8 cellular contexts compared by ENCODE assay signal in the genomic region with DNA sequence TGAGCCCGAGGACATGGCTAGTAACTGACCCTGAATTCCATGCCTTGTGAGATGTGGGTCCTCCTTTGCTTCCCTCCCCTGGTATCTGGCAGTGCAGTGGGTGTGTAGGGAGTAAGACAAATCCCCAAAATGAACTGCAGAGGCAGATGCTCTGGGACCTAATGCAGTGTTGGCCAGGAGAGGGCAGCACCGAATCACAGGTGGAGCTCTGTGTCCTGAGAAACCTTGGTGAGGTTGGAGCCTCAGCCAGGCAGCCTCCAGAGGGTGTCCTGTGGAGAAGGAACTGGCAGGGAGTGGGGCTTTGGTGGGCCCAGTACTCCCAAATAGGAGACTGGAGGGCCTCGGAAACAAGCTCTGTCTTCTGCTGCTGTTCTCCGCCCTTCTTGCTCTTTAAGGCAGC.
DNase-seq lines count a peak whose midpoint lies in the region; ATAC-seq and TF ChIP-seq lines count a peak whose summit lies in the region.
"Not testable (repeated sequence)": the region's sequence is repeated elsewhere in the genome, so short reads cannot be mapped to it uniquely, and the experiment has no call there.

No MANE protein-coding gene starts in this region.

- DNase-seq in BE2C; OCI-LY7 (ENCODE audit: low spot score); left ventricle myocardium superior; sciatic nerve (ENCODE audit: low spot score): not testable (repeated sequence)

- H3K4me1 ChIP-seq in BE2C; OCI-LY7 (ENCODE audit: insufficient read depth, low read length, poor library complexity, severe bottlenecking): not testable (repeated sequence)

- H3K27me3 Mint-ChIP-seq in brain = not testable (repeated sequence)

- H3K27me3 ChIP-seq in BE2C = not testable (repeated sequence)

- H4K20me1 ChIP-seq in OCI-LY7 (ENCODE audit: insufficient read depth, low read length) = not testable (repeated sequence)

- H3K27ac ChIP-seq in OCI-LY7 (ENCODE audit: low read depth, low read length, poor library complexity, severe bottlenecking) = not testable (repeated sequence)

- H3K4me1 Mint-ChIP-seq in brain = not testable (repeated sequence)

- not testable (repeated sequence) for H3K4me2 ChIP-seq in OCI-LY7 (ENCODE audit: low read length)

- not testable (repeated sequence) for H3K4me3 Mint-ChIP-seq in brain

- not testable (repeated sequence) for H3K4me3 ChIP-seq in BE2C (ENCODE audit: low read depth, low read length); OCI-LY7 (ENCODE audit: low read depth, low read length, poor library complexity, severe bottlenecking)

- BruUV-seq in OCI-LY7 (replicated peaks; lab: Mats Ljungman, UMichigan) = not testable (repeated sequence)

- H3K36me3 ChIP-seq in BE2C; OCI-LY7 (ENCODE audit: insufficient read depth, low read length): not testable (repeated sequence)

- not testable (repeated sequence) for H3K9me2 ChIP-seq in OCI-LY7 (ENCODE audit: insufficient read depth, low read length)

- not testable (repeated sequence) for H3K9me3 ChIP-seq in BE2C; OCI-LY7 (ENCODE audit: low read length)

- H3K9me3 Mint-ChIP-seq in brain = not testable (repeated sequence)

- H3K36me3 Mint-ChIP-seq in brain = not testable (repeated sequence)

- POLR2A ChIA-PET in OCI-LY7 (lab: Charles Lee) = not testable (repeated sequence)

- TF ChIP-seq CTCF in BE2C (IDR thresholded peaks at IDR 0.05; ENCODE audit: low read depth, low read length) (peak; percentile 15; the same call in 1 of the 2 replicates), OCI-LY7 (conservative IDR thresholded peaks at IDR 0.05; ENCODE audit: low read length) (peak; percentile 58), brain (conservative IDR thresholded peaks at IDR 0.05) (peak; percentile 15 to 45)

- ATAC-seq in GM19023 (IDR thresholded peaks at IDR 0.05; ENCODE audit: unreplicated experiment) (peak; percentile 73), GM21786 (IDR thresholded peaks at IDR 0.05; ENCODE audit: unreplicated experiment) (peak; percentile 69), HG03045 (IDR thresholded peaks at IDR 0.05; ENCODE audit: unreplicated experiment) (peak; percentile 66), left ventricle myocardium superior (peak; percentile 35), sciatic nerve (peak; percentile 38)

- H2AFZ ChIP-seq in OCI-LY7 (ENCODE audit: low read length) = not testable (repeated sequence)

- H3K27ac Mint-ChIP-seq in brain = not testable (repeated sequence)

- intact Hi-C loops in OCI-LY7 (cut with micrococcal nuclease; ENCODE audit: unreplicated experiment); left ventricle myocardium superior (cut with micrococcal nuclease); sciatic nerve (cut with DNase I): not testable (repeated sequence)

- H3K79me2 ChIP-seq in OCI-LY7 (ENCODE audit: insufficient read depth, low read depth, low read length) = not testable (repeated sequence)

- CTCF ChIA-PET in OCI-LY7 (lab: Charles Lee; ENCODE audit: unreplicated experiment) = interaction anchor here (0.7 to 1.0 kb wide), 2 partner anchors 94 to 107 kb away, joined by 3 to 4 read pairs; no protein-coding TSS in a partner anchor
